In the genomic region with DNA sequence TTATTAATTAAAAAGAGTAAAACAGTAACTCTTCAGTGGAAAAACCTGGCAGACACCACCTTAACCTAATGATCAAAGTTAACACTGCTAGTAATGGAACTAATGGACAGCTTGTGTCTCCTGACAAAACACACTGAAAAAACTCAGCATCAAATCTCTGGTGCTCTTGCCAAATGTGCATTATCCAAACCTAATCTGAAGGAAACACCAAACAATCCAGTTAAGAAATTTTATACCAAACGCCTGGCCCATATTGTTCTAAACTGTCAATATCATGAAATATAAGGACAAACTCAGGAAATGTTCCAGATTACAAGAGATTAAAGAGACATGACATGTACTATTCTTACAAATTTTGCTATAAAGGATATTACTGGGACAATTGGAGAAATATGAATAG, we compare ENCODE assay signal across 21 cellular contexts. TPM values are rescaled to one million over a fixed set of nuclear protein-coding genes. Genes with fewer than 3 reads are reported as not detected.
DNase-seq lines count a peak whose midpoint lies in the region; ATAC-seq, FAIRE-seq and TF ChIP-seq lines count a peak whose summit lies in the region.
"Had no signal": no experiment of that assay in that cellular context is flagged by ENCODE, and none has a peak within 500 bp of the region (broad histone marks: within the 10 kb centered on the region; RNA-seq: fewer than 3 reads in every experiment).

No MANE protein-coding gene starts in this region.

- TF ChIP-seq CTCF in endothelial cell of umbilical vein (IDR thresholded peaks at IDR 0.05; ENCODE audit: extremely low read depth in 1 of 2, insufficient read depth in 1 of 2, low read depth in 1 of 2, low read length in 2 of 2) (no peak), uterus (IDR thresholded peaks at IDR 0.05) (no peak)

- no TSS peak for BruUV-seq in endothelial cell of umbilical vein (replicated peaks; lab: Mats Ljungman, UMichigan)

- H3K27ac ChIP-seq in endothelial cell of umbilical vein (ENCODE audit: insufficient read depth, low read depth, low read length) = no peak overlapping the region
- H3K27ac ChIP-seq in uterus = no peak overlapping the region

- H3K9ac ChIP-seq in endothelial cell of umbilical vein (replicated peaks; ENCODE audit: extremely low read depth, insufficient read depth, low read length) = no peak overlapping the region

- H3K9me3 ChIP-seq in T-helper 17 cell (ENCODE audit: control insufficient read depth, low read length, poor library complexity, severe bottlenecking) = no peaks in the 10 kb centered on the region
- H3K9me3 ChIP-seq in endothelial cell of umbilical vein (replicated peaks; ENCODE audit: control insufficient read depth, insufficient read depth, low read length) = no peaks in the 10 kb centered on the region
- no peaks in the 10 kb centered on the region for H3K9me3 ChIP-seq in uterus

- H3K4me3 ChIP-seq in endothelial cell of umbilical vein (replicated peaks in 1 of 3; ENCODE audit: insufficient read depth in 1 of 3, low read depth in 1 of 3, low read length in 3 of 3) (no peak overlapping the region), uterus (no peak overlapping the region)

- H3K4me2 ChIP-seq in endothelial cell of umbilical vein (ENCODE audit: insufficient read depth, low read length) = peak overlapping the region; percentile 24

- peaks cover 5% of the 10 kb centered on the region for H4K20me1 ChIP-seq in endothelial cell of umbilical vein (replicated peaks; ENCODE audit: control insufficient read depth, extremely low read depth, insufficient read depth, low read length)

- H3K27me3 ChIP-seq in endothelial cell of umbilical vein (ENCODE audit: control insufficient read depth in 2 of 2, insufficient read depth in 2 of 2, low read length in 2 of 2) = no peaks in the 10 kb centered on the region
- no peaks in the 10 kb centered on the region for H3K27me3 ChIP-seq in uterus

- dilution Hi-C loops in endothelial cell of umbilical vein (cut with MboI; ENCODE audit: extremely low pct_ligation_motif_present, low sequenced_read_pairs) = no loop called here

- ATAC-seq in activated naive CD8-positive, alpha-beta T cell treated with anti-CD3 and anti-CD28 coated beads, Interleukin-2, amount 50 U/mL, for 24 hours = no peak
- no peak for ATAC-seq in T-helper 17 cell
- ATAC-seq in stimulated activated naive B cell treated with anti-CD40 and anti-IgM and Interleukin-4, amounts not matched to agents 10 μg/mL and 1 μg/mL and 100 μg/mL, for 72 hours (replicated peaks) = no peak
- ATAC-seq: HepG2 had no signal

- H3K36me3 ChIP-seq in endothelial cell of umbilical vein (ENCODE audit: control insufficient read depth in 2 of 2, extremely low read depth in 1 of 2, insufficient read depth in 2 of 2, low read length in 2 of 2) = peaks cover 7 to 27% of the 10 kb centered on the region in 2 experiments
- no peaks in the 10 kb centered on the region for H3K36me3 ChIP-seq in uterus

- peaks cover 38% of the 10 kb centered on the region for H3K79me2 ChIP-seq in endothelial cell of umbilical vein (ENCODE audit: control insufficient read depth, insufficient read depth, low read length)

- TF ChIP-seq POLR2A in endothelial cell of umbilical vein (IDR thresholded peaks at IDR 0.05; ENCODE audit: low read depth, low read length) (no peak), uterus (IDR thresholded peaks at IDR 0.05) (no peak)

- CTCF ChIA-PET in endothelial cell of umbilical vein (lab: Charles Lee) = interaction anchor here (1.1 to 1.8 kb wide), 2 partner anchors 10 to 18 kb away, joined by 5 to 8 read pairs; partner anchors contain the start of gene RSL24D1

- POLR2A ChIA-PET in endothelial cell of umbilical vein (lab: Charles Lee) = interaction anchor here (0.9 kb wide), 1 partner anchor 10 kb away, joined by 3 read pairs; the partner anchor contains the start of gene RSL24D1

- peaks cover 77% of the 10 kb centered on the region for H3K36me3 Mint-ChIP-seq in activated naive CD8-positive, alpha-beta T cell treated with anti-CD3 and anti-CD28 coated beads, Interleukin-2, amount 50 U/mL, for 24 hours (ENCODE audit: low read depth)
- peaks cover 38% of the 10 kb centered on the region for H3K36me3 Mint-ChIP-seq in activated naive CD8-positive, alpha-beta T cell treated with anti-CD3 and anti-CD28 coated beads for 36 hours
- H3K36me3 Mint-ChIP-seq in T-helper 17 cell (ENCODE audit: low read depth) = peaks cover 7% of the 10 kb centered on the region
- peaks cover 33 to 43% of the 10 kb centered on the region in 2 donors for H3K36me3 Mint-ChIP-seq in stimulated activated naive B cell treated with anti-CD40 and anti-IgM and Interleukin-4, amounts not matched to agents 10 μg/mL and 1 μg/mL and 100 μg/mL, for 72 hours

- H3K27ac Mint-ChIP-seq in activated naive CD8-positive, alpha-beta T cell treated with anti-CD3 and anti-CD28 coated beads, Interleukin-2, amount 50 U/mL, for 24 hours = peak overlapping the region; percentile 50
- H3K27ac Mint-ChIP-seq in activated naive CD8-positive, alpha-beta T cell treated with anti-CD3 and anti-CD28 coated beads for 36 hours = no peak overlapping the region
- H3K27ac Mint-ChIP-seq in T-helper 17 cell = peak overlapping the region; percentile 27
- H3K27ac Mint-ChIP-seq in stimulated activated naive B cell treated with anti-CD40 and anti-IgM and Interleukin-4, amounts not matched to agents 10 μg/mL and 1 μg/mL and 100 μg/mL, for 72 hours = peak overlapping the region; percentile 72
- H3K27ac Mint-ChIP-seq: B cell, HFFc6 had no signal

- no peak for FAIRE-seq in endothelial cell of umbilical vein (lab: Jason Lieb, UNC)
- FAIRE-seq: GM12892, H1, HepG2, HTR-8/SVneo had no signal

- H3K4me1 Mint-ChIP-seq in activated naive CD8-positive, alpha-beta T cell treated with anti-CD3 and anti-CD28 coated beads, Interleukin-2, amount 50 U/mL, for 24 hours = peaks cover 35% of the 10 kb centered on the region
- H3K4me1 Mint-ChIP-seq in activated naive CD8-positive, alpha-beta T cell treated with anti-CD3 and anti-CD28 coated beads for 36 hours = peaks cover 32% of the 10 kb centered on the region
- H3K4me1 Mint-ChIP-seq in T-helper 17 cell = peaks cover 22% of the 10 kb centered on the region
- H3K4me1 Mint-ChIP-seq in stimulated activated naive B cell treated with anti-CD40 and anti-IgM and Interleukin-4, amounts not matched to agents 10 μg/mL and 1 μg/mL and 100 μg/mL, for 72 hours = peaks cover 0 to 6% of the 10 kb centered on the region in 2 donors

- H3K4me1 ChIP-seq in endothelial cell of umbilical vein (ENCODE audit: control insufficient read depth, extremely low read depth, insufficient read depth, low read length) (peaks cover 10% of the 10 kb centered on the region), uterus (no peaks in the 10 kb centered on the region)

- no peak overlapping the region for H2AFZ ChIP-seq in endothelial cell of umbilical vein (ENCODE audit: low read depth, low read length)

- H3K4me3 Mint-ChIP-seq in activated naive CD8-positive, alpha-beta T cell treated with anti-CD3 and anti-CD28 coated beads, Interleukin-2, amount 50 U/mL, for 24 hours = no peak overlapping the region
- H3K4me3 Mint-ChIP-seq in activated naive CD8-positive, alpha-beta T cell treated with anti-CD3 and anti-CD28 coated beads for 36 hours = no peak overlapping the region
- no peak overlapping the region for H3K4me3 Mint-ChIP-seq in T-helper 17 cell
- H3K4me3 Mint-ChIP-seq in stimulated activated naive B cell treated with anti-CD40 and anti-IgM and Interleukin-4, amounts not matched to agents 10 μg/mL and 1 μg/mL and 100 μg/mL, for 72 hours = no peak overlapping the region
- H3K4me3 Mint-ChIP-seq: B cell; CD4-positive, alpha-beta memory T cell; HFFc6 had no signal

- H3K27me3 Mint-ChIP-seq in activated naive CD8-positive, alpha-beta T cell treated with anti-CD3 and anti-CD28 coated beads, Interleukin-2, amount 50 U/mL, for 24 hours = no peaks in the 10 kb centered on the region
- no peaks in the 10 kb centered on the region for H3K27me3 Mint-ChIP-seq in activated naive CD8-positive, alpha-beta T cell treated with anti-CD3 and anti-CD28 coated beads for 36 hours
- no peaks in the 10 kb centered on the region for H3K27me3 Mint-ChIP-seq in T-helper 17 cell
- no peaks in the 10 kb centered on the region for H3K27me3 Mint-ChIP-seq in stimulated activated naive B cell treated with anti-CD40 and anti-IgM and Interleukin-4, amounts not matched to agents 10 μg/mL and 1 μg/mL and 100 μg/mL, for 72 hours
- H3K27me3 Mint-ChIP-seq: B cell; CD4-positive, alpha-beta memory T cell had no signal

- DNase-seq in activated naive CD8-positive, alpha-beta T cell treated with anti-CD3 and anti-CD28 coated beads, Interleukin-2, amount 50 U/mL, for 24 hours = no peak
- DNase-seq in activated naive CD8-positive, alpha-beta T cell treated with anti-CD3 and anti-CD28 coated beads for 36 hours = no peak
- no peak for DNase-seq in T-helper 17 cell
- peak; percentile 72 for DNase-seq in endothelial cell of umbilical vein (ENCODE audit: low read depth, low spot score)
- no peak for DNase-seq in stimulated activated naive B cell treated with anti-CD40 and anti-IgM and Interleukin-4, amounts not matched to agents 10 μg/mL and 1 μg/mL and 100 μg/mL, for 72 hours
- no peak for DNase-seq in amniotic stem cell (lab: John Stamatoyannopoulos, UW)
- DNase-seq in nucleus accumbens (lab: John Stamatoyannopoulos, UW) = no peak
- no peak for DNase-seq in uterus
- DNase-seq: C1 segment of cervical spinal cord; CD4-positive, alpha-beta memory T cell; DMS153; DMS79 treated with DMSO at 0.1 percent for 48 hours; EL; GDM1; HCEC 1CT; HFFc6 had no signal

- no peaks in the 10 kb centered on the region for H3K9me1 ChIP-seq in endothelial cell of umbilical vein (replicated peaks; ENCODE audit: control insufficient read depth, extremely low read depth, insufficient read depth, low read length)

- intact Hi-C loops in endothelial cell of umbilical vein (cut with micrococcal nuclease) (no loop called here), uterus (cut with DNase I; ENCODE audit: low total_unique reads) (no loop called here)

- H3K9me3 Mint-ChIP-seq in activated naive CD8-positive, alpha-beta T cell treated with anti-CD3 and anti-CD28 coated beads, Interleukin-2, amount 50 U/mL, for 24 hours = no peaks in the 10 kb centered on the region
- H3K9me3 Mint-ChIP-seq in activated naive CD8-positive, alpha-beta T cell treated with anti-CD3 and anti-CD28 coated beads for 36 hours = no peaks in the 10 kb centered on the region
- H3K9me3 Mint-ChIP-seq in stimulated activated naive B cell treated with anti-CD40 and anti-IgM and Interleukin-4, amounts not matched to agents 10 μg/mL and 1 μg/mL and 100 μg/mL, for 72 hours = no peaks in the 10 kb centered on the region
- H3K9me3 Mint-ChIP-seq: CD4-positive, alpha-beta memory T cell; HFFc6 had no signal

RNA-seq across cellular contexts. Expression of gene RSL24D1, which starts 10.4 kb away (rescaled TPM):
- total RNA-seq in activated naive CD8-positive, alpha-beta T cell treated with anti-CD3 and anti-CD28 coated beads for 36 hours = 100 to 1,000 TPM; 179 to 181 TPM
- total RNA-seq in T-helper 17 cell (100 to 1,000 TPM; 120 TPM), endothelial cell of umbilical vein (58.2 and 60.0 TPM in 2 replicates), uterus (100 to 1,000 TPM; 116 to 162 (median 120) TPM)
- polyA plus RNA-seq in endothelial cell of umbilical vein = 12.4 and 18.4 TPM in 2 replicates
- polyA plus RNA-seq in endothelial cell of umbilical vein (2011; cell fraction: cytosol; rRNA removed) = 27.6 and 28.7 TPM in 2 replicates
- polyA plus RNA-seq in endothelial cell of umbilical vein (2011; cell fraction: nucleus; rRNA removed) = 14.1 and 17.7 TPM in 2 replicates
- polyA plus RNA-seq in endothelial cell of umbilical vein (2012) = 59.3 and 83.7 TPM in 2 replicates
- 14.6 and 18.0 TPM in 2 replicates for polyA minus RNA-seq in endothelial cell of umbilical vein
- 29.3 TPM for polyA minus RNA-seq in endothelial cell of umbilical vein (2011; cell fraction: cytosol; rRNA and poly(A)+ RNA removed)
- polyA minus RNA-seq in endothelial cell of umbilical vein (2011; cell fraction: nucleus; rRNA and poly(A)+ RNA removed) = 29.6 and 34.9 TPM in 2 replicates
